Comparison of ENCODE assay signal across 21 cellular contexts in the genomic region with DNA sequence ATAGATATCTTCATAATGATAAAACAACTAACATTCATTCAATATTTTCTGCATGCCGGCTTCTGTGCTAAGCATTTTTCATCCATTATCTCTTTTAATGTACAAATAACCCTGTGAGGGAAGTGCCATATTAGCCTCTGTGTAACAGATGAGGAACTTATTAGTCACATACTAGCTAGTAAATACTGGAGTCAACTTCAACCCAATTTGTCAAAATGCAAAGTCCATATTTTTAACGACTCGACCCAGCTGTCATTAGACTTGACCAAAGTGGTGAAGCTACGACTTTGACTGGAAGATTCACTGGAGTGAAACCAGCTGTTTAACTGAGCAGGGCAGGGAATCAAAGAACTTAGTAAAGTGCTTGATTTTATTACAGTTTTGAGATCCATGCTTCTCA. TPM values are rescaled to one million over a fixed set of nuclear protein-coding genes. Genes with fewer than 3 reads are reported as not detected.
DNase-seq lines count a peak whose midpoint lies in the region; ATAC-seq and TF ChIP-seq lines count a peak whose summit lies in the region.
"Had no signal": no experiment of that assay in that cellular context is flagged by ENCODE, and none has a peak within 500 bp of the region (broad histone marks: within the 10 kb centered on the region; RNA-seq: fewer than 3 reads in every experiment).

No MANE protein-coding gene starts in this region.

- intact Hi-C loops in transverse colon (cut with DNase I; ENCODE audit: low total_unique reads): no loop called here

- TF ChIP-seq CTCF in transverse colon (IDR thresholded peaks at IDR 0.05): no peak

- in situ Hi-C loops in transverse colon (cut with MboI; ENCODE audit: low pct_ligation_motif_present in 1 of 4, low pct_unique_long_range_greater_than_20kb in 1 of 4, low sequenced_read_pairs in 3 of 4): no loop called here

- no peak overlapping the region for H3K4me3 ChIP-seq in transverse colon

- no peak overlapping the region for H3K4me3 Mint-ChIP-seq in natural killer cell treated with Interleukin-12 subunit alpha and Interleukin-12 subunit beta and Interleukin-15 and Interleukin-18, amount 100 ng/mL, for 72 hours
- H3K4me3 Mint-ChIP-seq: CD4-positive, CD25-positive, alpha-beta regulatory T cell; H9 had no signal

- TF ChIP-seq EP300 in transverse colon (IDR thresholded peaks at IDR 0.05; ENCODE audit: low read depth): no peak

- no peak overlapping the region for H3K27ac ChIP-seq in transverse colon

- 45 to 62% methylated on average over 4 of the region's 4 CpGs for WGBS in transverse colon (ENCODE audit: low coverage in 1 of 2), 2 donors

- peaks cover 31% of the 10 kb centered on the region for H3K36me3 Mint-ChIP-seq in natural killer cell treated with Interleukin-12 subunit alpha and Interleukin-12 subunit beta and Interleukin-15 and Interleukin-18, amount 100 ng/mL, for 72 hours

- no peaks in the 10 kb centered on the region for H3K4me1 ChIP-seq in transverse colon

- H3K4me1 Mint-ChIP-seq in natural killer cell treated with Interleukin-12 subunit alpha and Interleukin-12 subunit beta and Interleukin-15 and Interleukin-18, amount 100 ng/mL, for 72 hours (ENCODE audit: low read depth in 2 of 2): peaks cover 15 to 23% of the 10 kb centered on the region in 2 donors

- H3K9me3 Mint-ChIP-seq in natural killer cell treated with Interleukin-12 subunit alpha and Interleukin-12 subunit beta and Interleukin-15 and Interleukin-18, amount 100 ng/mL, for 72 hours: no peaks in the 10 kb centered on the region
- H3K9me3 Mint-ChIP-seq: CD4-positive, CD25-positive, alpha-beta regulatory T cell; H9 had no signal

- H3K9me3 ChIP-seq in transverse colon: no peaks in the 10 kb centered on the region

- peak; percentile 3 for DNase-seq in AG08395 (ENCODE audit: low spot score)
- peak; percentile 17 for DNase-seq in NAMALWA (ENCODE audit: low spot score)
- DNase-seq in left kidney (ENCODE audit: low read depth, low spot score): peak; percentile 31
- DNase-seq in DMS53 treated with DMSO at 0.1 percent for 48 hours (lab: John Stamatoyannopoulos, UW; ENCODE audit: unreplicated experiment): no peak
- no peak for DNase-seq in natural killer cell treated with Interleukin-12 subunit alpha and Interleukin-12 subunit beta and Interleukin-15 and Interleukin-18, amount 100 ng/mL, for 72 hours (ENCODE audit: low spot score)
- no peak for DNase-seq in transverse colon
- DNase-seq: Calu3; CD4-positive, CD25-positive, alpha-beta regulatory T cell; DMS79; H9; KBM-7; NCI-H1092 treated with DMSO at 0.1 percent for 48 hours; NCI-H1694 treated with DMSO at 0.1 percent for 48 hours; NCI-H446; NCI-H748 treated with DMSO at 0.1 percent for 48 hours; RPMI8226 had no signal

- no peaks in the 10 kb centered on the region for H3K27me3 Mint-ChIP-seq in natural killer cell treated with Interleukin-12 subunit alpha and Interleukin-12 subunit beta and Interleukin-15 and Interleukin-18, amount 100 ng/mL, for 72 hours
- H3K27me3 Mint-ChIP-seq: CD4-positive, CD25-positive, alpha-beta regulatory T cell had no signal

- no peak for TF ChIP-seq POLR2A in transverse colon (IDR thresholded peaks at IDR 0.05)

- no peaks in the 10 kb centered on the region for H3K36me3 ChIP-seq in transverse colon

- H3K27me3 ChIP-seq in transverse colon: no peaks in the 10 kb centered on the region

- peak; percentile 33 for ATAC-seq in GM18867 (IDR thresholded peaks at IDR 0.05; ENCODE audit: unreplicated experiment)
- ATAC-seq in HG03135 (IDR thresholded peaks at IDR 0.05; ENCODE audit: unreplicated experiment): no peak
- ATAC-seq in natural killer cell treated with Interleukin-12 subunit alpha and Interleukin-12 subunit beta and Interleukin-15 and Interleukin-18, amount 100 ng/mL, for 72 hours: no peak

- H3K27ac Mint-ChIP-seq in natural killer cell treated with Interleukin-12 subunit alpha and Interleukin-12 subunit beta and Interleukin-15 and Interleukin-18, amount 100 ng/mL, for 72 hours: peak overlapping the region in 1 of 2 donors; percentile 55
- H3K27ac Mint-ChIP-seq: H9 had no signal

RNA-seq across cellular contexts. Expression of a gene that starts 41.6 kb away (rescaled TPM):
- 10 to 100 TPM; 49.6 to 72.9 TPM for total RNA-seq in natural killer cell treated with Interleukin-12 subunit alpha and Interleukin-12 subunit beta and Interleukin-15 and Interleukin-18, amount 100 ng/mL, for 72 hours
- total RNA-seq in transverse colon: 10 to 100 TPM in 1 of 4 donors, 1 to 10 TPM in 3; 1.2 to 10.3 (median 4.2) TPM
- total RNA-seq: A172, HT1080, MCF 10A had no signal

RNA-seq across cellular contexts. Expression of a gene that starts 54.9 kb away (rescaled TPM):
- 100 to 1,000 TPM in 1 of 2 donors, 10 to 100 TPM in 1; 56.4 to 110 TPM for total RNA-seq in natural killer cell treated with Interleukin-12 subunit alpha and Interleukin-12 subunit beta and Interleukin-15 and Interleukin-18, amount 100 ng/mL, for 72 hours
- 10 to 100 TPM; 22.3 to 32.4 (median 26.7) TPM for total RNA-seq in transverse colon

RNA-seq across cellular contexts. Expression of a gene that starts 54.9 kb away (rescaled TPM):
- 10 to 100 TPM; 45.5 to 61.7 TPM for total RNA-seq in natural killer cell treated with Interleukin-12 subunit alpha and Interleukin-12 subunit beta and Interleukin-15 and Interleukin-18, amount 100 ng/mL, for 72 hours
- 10 to 100 TPM; 24.2 to 35.8 (median 29.1) TPM for total RNA-seq in transverse colon

Comparison
In these comparisons a context has a peak if more than half of its experiments do, and no peak if none do; other contexts are left out.
1. DNase-seq: peak in AG08395 (single experiment), NAMALWA (single experiment) and left kidney (single experiment); none in DMS53 treated with DMSO at 0.1 percent for 48 hours (single experiment), natural killer cell treated with Interleukin-12 subunit alpha and Interleukin-12 subunit beta and Interleukin-15 and Interleukin-18, amount 100 ng/mL, for 72 hours (single experiment) and transverse colon (single experiment).
2. RNA of a gene that starts 41.6 kb away (total RNA-seq): 49.6 to 72.9 TPM in natural killer cell treated with Interleukin-12 subunit alpha and Interleukin-12 subunit beta and Interleukin-15 and Interleukin-18, amount 100 ng/mL, for 72 hours; 1.2 to 10.3 TPM in transverse colon; every median in the first group is over 4 times any median in the second.